In genomic region chr7:47635091-47636090, GRCh38 we compare ENCODE assay signal across 8 cellular contexts. TPM values are rescaled to one million over a fixed set of nuclear protein-coding genes. Genes with fewer than 3 reads are reported as not detected.
DNase-seq lines count a peak whose midpoint lies in the region; ATAC-seq and TF ChIP-seq lines count a peak whose summit lies in the region.

No MANE protein-coding gene starts in this region.

- ATAC-seq in foreskin keratinocyte, result peak; percentile 91
- no peak for ATAC-seq in GM21390 (IDR thresholded peaks at IDR 0.05; ENCODE audit: unreplicated experiment)
- ATAC-seq in HG02970 (IDR thresholded peaks at IDR 0.05; ENCODE audit: low FRiP score, unreplicated experiment), result no peak

- H3K36me3 ChIP-seq in ES-I3 (ENCODE audit: insufficient read depth, low read length) (no peaks in the 10 kb centered on the region), WERI-Rb-1 (no peaks in the 10 kb centered on the region)

- H3K27ac ChIP-seq in foreskin keratinocyte (no peak overlapping the region), WERI-Rb-1 (no peak overlapping the region)

- H3K4me3 ChIP-seq in WERI-Rb-1 (ENCODE audit: low read depth, low read length), result no peak overlapping the region

- H3K9me3 ChIP-seq in ES-I3 (ENCODE audit: control insufficient read depth, insufficient read depth, low read length) (no peaks in the 10 kb centered on the region), WERI-Rb-1 (ENCODE audit: severe bottlenecking) (no peaks in the 10 kb centered on the region)

- DNase-seq in NCI-H526 (lab: John Stamatoyannopoulos, UW), result peak; percentile 56 to 78
- peak; percentile 64 to 74 for DNase-seq in foreskin keratinocyte
- peak; percentile 45 for DNase-seq in renal cortical epithelial cell (ENCODE audit: low read depth)
- DNase-seq in WERI-Rb-1, result no peak
- no peak for DNase-seq in UCSD-AML1 (lab: John Stamatoyannopoulos, UW; ENCODE audit: unreplicated experiment)

- peak overlapping the region; percentile 32; the same call in 1 of the 2 replicates for H3K9ac ChIP-seq in ES-I3 (ENCODE audit: low read depth, low read length)

- H3K4me1 ChIP-seq in ES-I3 (ENCODE audit: insufficient read depth, low read length), result peaks cover 18% of the 10 kb centered on the region; the same call in 1 of the 2 replicates
- no peaks in the 10 kb centered on the region for H3K4me1 ChIP-seq in foreskin keratinocyte

- TF ChIP-seq CTCF in foreskin keratinocyte (conservative IDR thresholded peaks at IDR 0.05) (no peak), WERI-Rb-1 (IDR thresholded peaks at IDR 0.05; ENCODE audit: low read depth, low read length) (no peak)

- H3K27me3 ChIP-seq in foreskin keratinocyte (no peaks in the 10 kb centered on the region), WERI-Rb-1 (ENCODE audit: insufficient read depth, low read depth, severe bottlenecking) (no peaks in the 10 kb centered on the region)

RNA-seq across cellular contexts. Expression of gene TNS3, which starts 53.5 kb away (rescaled TPM):
- 6.6 and 9.4 TPM in 2 replicates for total RNA-seq in foreskin keratinocyte
- polyA plus RNA-seq in foreskin keratinocyte, result 2.4 and 2.9 TPM in 2 replicates
- total RNA-seq in renal cortical epithelial cell, result 30.4 and 210 TPM in 2 replicates

Comparison
In these comparisons a context has a peak if more than half of its experiments do, and no peak if none do; other contexts are left out.
1. DNase-seq: peak in NCI-H526 (2 of 2), foreskin keratinocyte (2 of 2) and renal cortical epithelial cell (single experiment); none in WERI-Rb-1 (single experiment) and UCSD-AML1 (single experiment).